In the genomic region with DNA sequence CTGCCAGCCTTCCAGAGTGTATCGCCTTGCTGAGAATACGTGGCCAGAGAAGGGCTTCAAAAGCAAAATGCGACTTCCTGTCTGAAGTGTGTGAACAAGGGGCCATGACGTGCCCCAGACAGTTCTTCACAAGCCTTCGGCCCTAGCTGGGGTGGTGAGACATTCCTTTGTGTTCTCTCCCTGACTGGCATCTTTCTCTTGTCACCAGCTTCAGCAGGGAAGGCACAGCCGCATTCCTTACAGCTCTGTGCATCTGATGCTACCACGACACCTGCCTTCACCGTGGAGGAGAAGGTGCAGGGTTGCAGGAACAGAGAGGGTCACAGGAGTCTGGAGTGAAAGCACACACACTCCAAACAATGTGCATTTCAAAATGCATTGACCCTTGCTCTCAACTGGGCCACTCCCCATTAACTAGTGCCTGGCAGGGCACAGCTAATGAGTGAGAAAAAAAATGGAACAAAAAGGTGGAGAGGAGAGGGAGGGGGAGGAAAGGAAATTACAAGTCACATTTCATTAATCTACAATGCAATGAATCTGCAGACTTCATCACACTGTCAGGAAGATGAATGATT, we compare ENCODE assay signal across 1 cellular context.
TF ChIP-seq lines count a peak whose summit lies in the region.

No MANE protein-coding gene starts in this region.

TF ChIP-seq in WTC11, 78 proteins besides CTCF, POLR2A, EP300 and RAD21 (continued from another document):
- TF ChIP-seq, protein P1, sequence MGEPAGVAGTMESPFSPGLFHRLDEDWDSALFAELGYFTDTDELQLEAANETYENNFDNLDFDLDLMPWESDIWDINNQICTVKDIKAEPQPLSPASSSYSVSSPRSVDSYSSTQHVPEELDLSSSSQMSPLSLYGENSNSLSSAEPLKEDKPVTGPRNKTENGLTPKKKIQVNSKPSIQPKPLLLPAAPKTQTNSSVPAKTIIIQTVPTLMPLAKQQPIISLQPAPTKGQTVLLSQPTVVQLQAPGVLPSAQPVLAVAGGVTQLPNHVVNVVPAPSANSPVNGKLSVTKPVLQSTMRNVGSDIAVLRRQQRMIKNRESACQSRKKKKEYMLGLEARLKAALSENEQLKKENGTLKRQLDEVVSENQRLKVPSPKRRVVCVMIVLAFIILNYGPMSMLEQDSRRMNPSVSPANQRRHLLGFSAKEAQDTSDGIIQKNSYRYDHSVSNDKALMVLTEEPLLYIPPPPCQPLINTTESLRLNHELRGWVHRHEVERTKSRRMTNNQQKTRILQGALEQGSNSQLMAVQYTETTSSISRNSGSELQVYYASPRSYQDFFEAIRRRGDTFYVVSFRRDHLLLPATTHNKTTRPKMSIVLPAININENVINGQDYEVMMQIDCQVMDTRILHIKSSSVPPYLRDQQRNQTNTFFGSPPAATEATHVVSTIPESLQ (CRISPR knock-in tag; IDR thresholded peaks at IDR 0.05): no peak
- TF ChIP-seq ZNF232 (CRISPR knock-in tag; IDR thresholded peaks at IDR 0.05) (no peak), RELA (CRISPR knock-in tag; IDR thresholded peaks at IDR 0.05; ENCODE audit: borderline replicate concordance) (no peak)
